ENCODE assay signal across 17 cellular contexts in the genomic region with DNA sequence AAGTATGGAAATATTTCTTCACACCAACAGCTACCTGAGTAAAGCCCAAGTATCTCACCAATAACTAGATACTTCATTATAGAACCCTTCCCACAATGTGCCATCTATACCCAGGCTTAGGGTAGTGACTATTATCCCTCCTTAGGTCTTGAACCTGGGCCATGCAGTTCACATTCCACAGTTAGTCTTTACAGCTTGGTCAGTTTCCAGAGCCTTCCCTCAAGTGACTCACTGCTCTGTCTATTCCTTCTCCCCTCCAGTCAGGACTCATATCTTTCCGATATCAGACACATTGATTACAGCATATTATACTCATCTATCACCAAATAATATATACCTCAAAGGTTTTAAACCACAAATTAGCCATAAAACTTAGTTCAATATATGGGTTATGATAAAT.
"Had no signal": no experiment of that assay in that cellular context is flagged by ENCODE, and none has a peak within 500 bp of the region (broad histone marks: within the 10 kb centered on the region; RNA-seq: fewer than 3 reads in every experiment).

No MANE protein-coding gene starts in this region.

- H3K4me3 ChIP-seq: ascending aorta, dorsolateral prefrontal cortex, tibial nerve, uterus had no signal

- H3K27ac Mint-ChIP-seq: activated CD4-positive, alpha-beta T cell treated with anti-CD3 and anti-CD28 coated beads, Interleukin-2, amount 10 ng/mL, durations not matched to agents 7 days and 5 days; activated naive CD4-positive, alpha-beta T cell treated with anti-CD3 and anti-CD28 coated beads for 36 hours; activated naive CD8-positive, alpha-beta T cell treated with anti-CD3 and anti-CD28 coated beads, Interleukin-2, amount 50 U/mL, for 24 hours had no signal

- H3K4me3 Mint-ChIP-seq: activated CD4-positive, alpha-beta T cell treated with anti-CD3 and anti-CD28 coated beads, Interleukin-2, amount 10 ng/mL, durations not matched to agents 7 days and 5 days; activated naive CD4-positive, alpha-beta T cell treated with anti-CD3 and anti-CD28 coated beads for 36 hours; activated naive CD8-positive, alpha-beta T cell treated with anti-CD3 and anti-CD28 coated beads, Interleukin-2, amount 50 U/mL, for 24 hours; naive thymus-derived CD8-positive, alpha-beta T cell had no signal

- DNase-seq: activated CD4-positive, alpha-beta T cell treated with anti-CD3 and anti-CD28 coated beads, Interleukin-2, amount 10 ng/mL, durations not matched to agents 7 days and 5 days; activated CD8-positive, alpha-beta memory T cell treated with anti-CD3 and anti-CD28 coated beads for 24 hours; activated naive CD4-positive, alpha-beta T cell treated with anti-CD3 and anti-CD28 coated beads for 36 hours; activated naive CD8-positive, alpha-beta T cell treated with anti-CD3 and anti-CD28 coated beads, Interleukin-2, amount 50 U/mL, for 24 hours; dorsolateral prefrontal cortex; erythroblast; left ventricle myocardium superior; mesenchymal stem cell; naive thymus-derived CD8-positive, alpha-beta T cell; posterior cingulate gyrus; stimulated activated CD4-positive, alpha-beta T cell treated with anti-CD3 and anti-CD28 coated beads, Interleukin-2, amount 100 ng/mL, for 48 hours; stimulated activated naive CD4-positive, alpha-beta T cell; uterus had no signal

- H3K4me1 ChIP-seq: ascending aorta, foreskin keratinocyte, uterus had no signal

- H3K27me3 ChIP-seq: ascending aorta, dorsolateral prefrontal cortex, foreskin keratinocyte, neutrophil, tibial nerve, uterus had no signal

- H3K27ac ChIP-seq: dorsolateral prefrontal cortex, foreskin keratinocyte, neutrophil had no signal

- H3K4me1 Mint-ChIP-seq: activated naive CD8-positive, alpha-beta T cell treated with anti-CD3 and anti-CD28 coated beads, Interleukin-2, amount 50 U/mL, for 24 hours had no signal

- H3K36me3 ChIP-seq: uterus had no signal

- H3K27me3 Mint-ChIP-seq: activated CD4-positive, alpha-beta T cell treated with anti-CD3 and anti-CD28 coated beads, Interleukin-2, amount 10 ng/mL, durations not matched to agents 7 days and 5 days; activated naive CD8-positive, alpha-beta T cell treated with anti-CD3 and anti-CD28 coated beads, Interleukin-2, amount 50 U/mL, for 24 hours; naive thymus-derived CD8-positive, alpha-beta T cell had no signal

- ATAC-seq: activated naive CD8-positive, alpha-beta T cell treated with anti-CD3 and anti-CD28 coated beads, Interleukin-2, amount 50 U/mL, for 24 hours; foreskin keratinocyte; naive thymus-derived CD8-positive, alpha-beta T cell had no signal
